ENCODE assay signal across 3 cellular contexts in genomic region chr4:5575941-5576340, GRCh38.
"Had no signal": no experiment of that assay in that cellular context is flagged by ENCODE, and none has a peak within 500 bp of the region (broad histone marks: within the 10 kb centered on the region; RNA-seq: fewer than 3 reads in every experiment).

No MANE protein-coding gene starts in this region.

- ATAC-seq: K562 had no signal

- H3K27ac ChIP-seq: HL-60 had no signal

- H3K4me3 ChIP-seq: K562 had no signal

- DNase-seq: IMR-90 had no signal
